Comparison of ENCODE assay signal across 25 cellular contexts in the genomic region with DNA sequence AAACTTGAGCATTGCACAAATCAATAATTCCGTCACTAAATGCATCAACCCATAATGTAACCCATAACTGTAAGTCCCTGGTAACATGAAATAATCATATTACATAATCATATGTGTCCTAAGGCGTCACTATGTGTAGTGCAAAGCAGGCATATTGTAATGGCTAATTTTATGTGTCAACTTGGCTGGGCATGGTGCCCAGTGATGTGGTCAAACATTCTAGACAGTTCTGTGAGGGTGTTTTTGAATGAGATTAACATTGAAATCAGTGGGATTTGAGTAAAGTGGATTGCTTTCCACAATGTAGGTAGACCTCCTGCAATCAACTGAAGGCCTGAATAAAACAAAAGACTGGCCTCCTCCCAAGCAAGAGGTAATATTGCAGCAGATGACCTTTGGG.
DNase-seq lines count a peak whose midpoint lies in the region; ATAC-seq and TF ChIP-seq lines count a peak whose summit lies in the region.
"Had no signal": no experiment of that assay in that cellular context is flagged by ENCODE, and none has a peak within 500 bp of the region (broad histone marks: within the 10 kb centered on the region; RNA-seq: fewer than 3 reads in every experiment).

No MANE protein-coding gene starts in this region.

- H2AFZ ChIP-seq in GM23248, result no peak overlapping the region

- H3K9ac ChIP-seq in GM23248, result no peak overlapping the region

- H3K27me3 ChIP-seq in GM23248 (replicated peaks; ENCODE audit: insufficient read depth) (no peaks in the 10 kb centered on the region), prostate gland (replicated peaks; ENCODE audit: insufficient read depth) (no peaks in the 10 kb centered on the region)
- H3K27me3 ChIP-seq: uterus had no signal

- H3K4me3 ChIP-seq in GM23248 (no peak overlapping the region), astrocyte of the spinal cord (ENCODE audit: low read depth, low read length) (no peak overlapping the region), prostate gland (no peak overlapping the region)
- H3K4me3 ChIP-seq: GM12878, uterus had no signal

- H4K20me1 ChIP-seq in GM23248 (ENCODE audit: insufficient read depth), result no peaks in the 10 kb centered on the region

- TF ChIP-seq POLR2A in prostate gland (IDR thresholded peaks at IDR 0.05), result no peak

- TF ChIP-seq CTCF in astrocyte of the spinal cord (IDR thresholded peaks at IDR 0.05; ENCODE audit: low read depth, low read length) (no peak), prostate gland (IDR thresholded peaks at IDR 0.05) (no peak)

- WGBS in GM23248 (ENCODE audit: low coverage in 1 of 2, low lambda C conversion rate in 2 of 2, missing lambda C conversion rate in 2 of 2), 2 experiments, result 12 to 19% methylated on average over 2 of the region's 2 CpGs
- 78% methylated on average over 2 of the region's 2 CpGs for WGBS in prostate gland

- H3K36me3 ChIP-seq in GM23248 (ENCODE audit: low read depth) (no peaks in the 10 kb centered on the region), prostate gland (no peaks in the 10 kb centered on the region)
- H3K36me3 ChIP-seq: uterus had no signal

- H3K9me3 ChIP-seq in GM23248 (ENCODE audit: low read depth), result no peaks in the 10 kb centered on the region
- H3K9me3 ChIP-seq in prostate gland, result no peaks in the 10 kb centered on the region
- H3K9me3 ChIP-seq: uterus had no signal

- no peaks in the 10 kb centered on the region for H3K79me2 ChIP-seq in GM23248 (ENCODE audit: insufficient read depth)

- H3K9me2 ChIP-seq in GM23248 (ENCODE audit: insufficient read depth), result no peaks in the 10 kb centered on the region

- no peaks in the 10 kb centered on the region for H3F3A ChIP-seq in GM23248 (ENCODE audit: insufficient read depth)

- ATAC-seq in HG02678 (IDR thresholded peaks at IDR 0.05; ENCODE audit: unreplicated experiment), result no peak
- ATAC-seq: GM12878; stimulated activated naive B cell treated with anti-CD40 and anti-IgM and Interleukin-4, amounts not matched to agents 10 μg/mL and 1 μg/mL and 100 μg/mL, for 72 hours; WTC11 had no signal

- intact Hi-C loops in prostate gland (cut with DNase I), result no loop called here

- DNase-seq in GM23248, result peak; percentile 0
- peak; percentile 69 for DNase-seq in MV-4-11 (lab: John Stamatoyannopoulos, UW)
- peak; percentile 33 for DNase-seq in astrocyte of the spinal cord (ENCODE audit: low read depth, low spot score)
- peak; percentile 60 for DNase-seq in kidney tubule cell (ENCODE audit: low spot score)
- DNase-seq in NCI-H510A (lab: John Stamatoyannopoulos, UW), result no peak
- no peak for DNase-seq in prostate gland (ENCODE audit: low spot score)
- DNase-seq: activated CD4-positive, alpha-beta T cell treated with anti-CD3 and anti-CD28 coated beads, Interleukin-2, amount 50 U/mL, for 4 hours; activated naive CD4-positive, alpha-beta T cell treated with anti-CD3 and anti-CD28 coated beads, Interleukin-2, amount 10 ng/mL, durations not matched to agents 7 days and 5 days; amygdala; C1 segment of cervical spinal cord; Calu3; H7; IMR-90; mesendoderm; naive B cell; NCI-H146; NCI-H526 treated with DMSO at 0.1 percent for 48 hours; nucleus accumbens; Right ventricle myocardium superior; stimulated activated CD4-positive, alpha-beta T cell treated with anti-CD3 and anti-CD28 coated beads, Interleukin-2, amount 100 ng/mL, for 48 hours; stimulated activated naive B cell treated with anti-CD40 and anti-IgM and Interleukin-4, amounts not matched to agents 10 μg/mL and 1 μg/mL and 100 μg/mL, for 72 hours; uterus had no signal

- H3K4me2 ChIP-seq in GM23248 (ENCODE audit: unreplicated experiment), result no peak overlapping the region

- in situ Hi-C loops in GM23248 (cut with MboI) (no loop called here), astrocyte of the spinal cord (cut with HindIII; ENCODE audit: low sequenced_read_pairs) (no loop called here)

- H3K27ac ChIP-seq in GM23248 (no peak overlapping the region), prostate gland (no peak overlapping the region)
- H3K27ac ChIP-seq: uterus had no signal

- H3K4me1 ChIP-seq in GM23248 (ENCODE audit: insufficient read depth), result no peaks in the 10 kb centered on the region
- H3K4me1 ChIP-seq in prostate gland (replicated peaks), result no peaks in the 10 kb centered on the region
- H3K4me1 ChIP-seq: uterus had no signal

Comparison
In these comparisons a context has a peak if more than half of its experiments do, and no peak if none do; other contexts are left out.
1. DNase-seq: peak in GM23248 (single experiment), MV-4-11 (single experiment), astrocyte of the spinal cord (single experiment) and kidney tubule cell (single experiment); none in NCI-H510A (single experiment) and prostate gland (single experiment).